In genomic region chr16:56345406-56346050, GRCh38 we compare ENCODE assay signal across 14 cellular contexts.
"Had no signal": no experiment of that assay in that cellular context is flagged by ENCODE, and none has a peak within 500 bp of the region (broad histone marks: within the 10 kb centered on the region; RNA-seq: fewer than 3 reads in every experiment).

No MANE protein-coding gene starts in this region.

- H3K4me3 ChIP-seq: esophagus muscularis mucosa, gastroesophageal sphincter, ovary, sigmoid colon, skin epidermis had no signal

- H3K36me3 Mint-ChIP-seq: naive thymus-derived CD4-positive, alpha-beta T cell had no signal

- H3K4me1 ChIP-seq: esophagus muscularis mucosa, gastroesophageal sphincter, sigmoid colon had no signal

- H3K27ac ChIP-seq: epithelial cell of prostate, esophagus muscularis mucosa, gastroesophageal sphincter, ovary, sigmoid colon, skin epidermis had no signal

- DNase-seq: effector memory CD8-positive, alpha-beta T cell; glutamatergic neuron; mesendoderm; naive thymus-derived CD4-positive, alpha-beta T cell; nephron progenitor cell; ovary; sigmoid colon; stimulated activated CD4-positive, alpha-beta T cell treated with anti-CD3 and anti-CD28 coated beads, Interleukin-12 subunit alpha, Interleukin-12 subunit beta, amount 100 ng/mL, for 4 hours; stimulated activated naive CD4-positive, alpha-beta T cell treated with Interleukin-2 at 50 U/mL for 16 hours had no signal

- H3K4me1 Mint-ChIP-seq: central memory CD8-positive, alpha-beta T cell; naive thymus-derived CD4-positive, alpha-beta T cell had no signal

- H3K4me3 Mint-ChIP-seq: central memory CD8-positive, alpha-beta T cell; effector memory CD8-positive, alpha-beta T cell; naive thymus-derived CD4-positive, alpha-beta T cell; nephron progenitor cell had no signal

- H3K9me3 ChIP-seq: esophagus muscularis mucosa, gastroesophageal sphincter, ovary, sigmoid colon had no signal

- H3K27me3 ChIP-seq: esophagus muscularis mucosa, gastroesophageal sphincter, ovary, sigmoid colon had no signal

- H3K27ac Mint-ChIP-seq: naive thymus-derived CD4-positive, alpha-beta T cell had no signal

- H3K36me3 ChIP-seq: ovary had no signal

- ATAC-seq: effector memory CD8-positive, alpha-beta T cell; naive thymus-derived CD4-positive, alpha-beta T cell had no signal

- H3K27me3 Mint-ChIP-seq: central memory CD8-positive, alpha-beta T cell; effector memory CD8-positive, alpha-beta T cell; naive thymus-derived CD4-positive, alpha-beta T cell had no signal

- H3K9me3 Mint-ChIP-seq: central memory CD8-positive, alpha-beta T cell; effector memory CD8-positive, alpha-beta T cell; naive thymus-derived CD4-positive, alpha-beta T cell; nephron progenitor cell had no signal
